ENCODE assay signal across 23 cellular contexts in the genomic region with DNA sequence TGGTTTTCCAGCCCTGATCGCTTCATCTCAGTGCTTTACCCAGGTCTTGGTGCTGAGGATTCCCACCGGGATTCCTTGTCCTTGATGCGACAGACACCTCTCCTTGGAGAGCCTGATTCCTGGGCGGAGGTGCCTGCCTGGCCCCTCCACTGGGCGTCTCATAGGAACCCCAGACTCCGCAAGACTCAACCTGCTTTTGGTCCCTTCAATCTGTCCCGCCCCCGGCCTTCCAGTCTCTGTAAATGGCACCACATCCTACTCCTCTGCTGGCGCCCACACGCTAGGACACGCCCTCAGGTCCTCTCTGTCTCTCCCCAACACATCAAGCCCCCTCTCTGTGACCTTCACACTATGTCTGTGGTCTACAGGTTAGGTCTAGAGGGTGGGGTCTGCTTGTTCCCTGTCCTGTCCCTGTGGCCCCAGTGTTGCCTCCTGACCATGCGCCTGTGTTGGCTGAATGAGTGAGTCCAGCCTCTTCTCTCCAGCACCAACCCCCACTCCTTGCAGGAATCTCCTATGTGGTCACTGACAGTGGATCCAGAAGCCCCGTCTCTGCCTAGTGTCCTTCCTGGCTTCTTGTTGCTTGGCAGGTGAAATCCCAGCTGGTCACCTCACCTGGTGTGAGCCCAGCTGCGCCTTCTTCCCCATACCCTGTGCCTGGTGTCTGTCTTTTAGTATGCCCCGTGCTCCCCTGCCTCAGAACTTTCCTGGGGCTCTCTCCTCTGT.
A peak's percentile ranks its signal among the peaks of the same experiment; 100 is the strongest.
DNase-seq lines count a peak whose midpoint lies in the region; ATAC-seq and TF ChIP-seq lines count a peak whose summit lies in the region.
"Had no signal": no experiment of that assay in that cellular context is flagged by ENCODE, and none has a peak within 500 bp of the region (broad histone marks: within the 10 kb centered on the region; RNA-seq: fewer than 3 reads in every experiment).

No MANE protein-coding gene starts in this region.

- no peak overlapping the region for H3K4me2 ChIP-seq in neural progenitor cell

- no peak overlapping the region for H3K27ac ChIP-seq in neural progenitor cell
- H3K27ac ChIP-seq: C4-2B, GM23248, RWPE1, SK-N-MC had no signal

- H3K27ac Mint-ChIP-seq in activated T-helper 2 cell treated with anti-CD3 and anti-CD28 coated beads, Interferon-gamma antibody, Interleukin-2, Interleukin-4, amounts not matched to agents 10 μg/mL and 5 μg/mL and 100 μg/mL, durations not matched to agents 14 hours and 24 hours and 36 hours = no peak overlapping the region
- H3K27ac Mint-ChIP-seq in neural progenitor cell = no peak overlapping the region

- no peak overlapping the region for H3K4me3 ChIP-seq in neural progenitor cell
- H3K4me3 ChIP-seq: GM23248, SK-N-MC had no signal

- ATAC-seq in HG03139 (IDR thresholded peaks at IDR 0.05; ENCODE audit: unreplicated experiment) = no peak

- no peaks in the 10 kb centered on the region for H3K4me1 ChIP-seq in neural progenitor cell

- H3K79me2 ChIP-seq in neural progenitor cell (ENCODE audit: low read depth) = no peaks in the 10 kb centered on the region

- no peaks in the 10 kb centered on the region for H3K36me3 ChIP-seq in neural progenitor cell

- no peak overlapping the region for H3K9ac ChIP-seq in neural progenitor cell
- H3K9ac ChIP-seq: GM23248 had no signal

- no peaks in the 10 kb centered on the region for H3K9me3 Mint-ChIP-seq in activated T-helper 2 cell treated with anti-CD3 and anti-CD28 coated beads, Interferon-gamma antibody, Interleukin-2, Interleukin-4, amounts not matched to agents 10 μg/mL and 5 μg/mL and 100 μg/mL, durations not matched to agents 14 hours and 24 hours and 36 hours
- no peaks in the 10 kb centered on the region for H3K9me3 Mint-ChIP-seq in neural progenitor cell

- no peak overlapping the region for H3K4me3 Mint-ChIP-seq in activated T-helper 2 cell treated with anti-CD3 and anti-CD28 coated beads, Interferon-gamma antibody, Interleukin-2, Interleukin-4, amounts not matched to agents 10 μg/mL and 5 μg/mL and 100 μg/mL, durations not matched to agents 14 hours and 24 hours and 36 hours (ENCODE audit: low read depth)
- no peak overlapping the region for H3K4me3 Mint-ChIP-seq in neural progenitor cell
- H3K4me3 Mint-ChIP-seq: CD8-positive, alpha-beta memory T cell had no signal

- no peaks in the 10 kb centered on the region for H3F3A ChIP-seq in neural progenitor cell (ENCODE audit: low read depth)

- DNase-seq in activated effector memory CD4-positive, alpha-beta T cell treated with anti-CD3 and anti-CD28 coated beads, Interleukin-2, amount 50 U/mL, for 16 hours = peak; percentile 41
- DNase-seq in activated effector memory CD4-positive, alpha-beta T cell treated with Interleukin-2 at 50 U/mL for 16 hours = no peak
- peak; percentile 6 for DNase-seq in activated T-helper 2 cell treated with anti-CD3 and anti-CD28 coated beads, Interferon-gamma antibody, Interleukin-2, Interleukin-4, amounts not matched to agents 10 μg/mL and 5 μg/mL and 100 μg/mL, durations not matched to agents 14 hours and 24 hours and 36 hours (ENCODE audit: low spot score)
- DNase-seq in islet precursor cell (peak; percentile 40), NCI-H526 (lab: John Stamatoyannopoulos, UW) (no peak), neural progenitor cell (ENCODE audit: low spot score) (no peak)
- DNase-seq: 8988T; Calu3; CD8-positive, alpha-beta memory T cell; DMS153; GM23248; HCEC 1CT; IMR-90; NCI-H1694 treated with DMSO at 0.1 percent for 48 hours; NCI-H2081 treated with DMSO at 0.1 percent for 48 hours; NCI-H2171 treated with DMSO at 0.1 percent for 48 hours; NCI-H446; NCI-H526 treated with DMSO at 0.1 percent for 48 hours; SHP77 treated with DMSO at 0.1 percent for 48 hours had no signal

- no peaks in the 10 kb centered on the region for H3K9me3 ChIP-seq in neural progenitor cell (ENCODE audit: low read depth)

- H2AFZ ChIP-seq in neural progenitor cell (replicated peaks) = no peak overlapping the region
- H2AFZ ChIP-seq: GM23248 had no signal

- H4K20me1 ChIP-seq in neural progenitor cell (ENCODE audit: low read depth) = no peaks in the 10 kb centered on the region

- TF ChIP-seq CTCF in neural progenitor cell (IDR thresholded peaks at IDR 0.05) = no peak

- intact Hi-C loops in activated T-helper 2 cell treated with anti-CD3 and anti-CD28 coated beads, Interferon-gamma antibody, Interleukin-2, Interleukin-4, amounts not matched to agents 10 μg/mL and 5 μg/mL and 100 μg/mL, durations not matched to agents 14 hours and 24 hours and 36 hours (cut with micrococcal nuclease) = no loop called here

- H3K36me3 Mint-ChIP-seq in activated T-helper 2 cell treated with anti-CD3 and anti-CD28 coated beads, Interferon-gamma antibody, Interleukin-2, Interleukin-4, amounts not matched to agents 10 μg/mL and 5 μg/mL and 100 μg/mL, durations not matched to agents 14 hours and 24 hours and 36 hours (ENCODE audit: low read depth) = no peaks in the 10 kb centered on the region
- H3K36me3 Mint-ChIP-seq in neural progenitor cell = no peaks in the 10 kb centered on the region
- H3K36me3 Mint-ChIP-seq: CD8-positive, alpha-beta memory T cell had no signal

- H3K27me3 ChIP-seq in neural progenitor cell = no peaks in the 10 kb centered on the region

- H3K4me1 Mint-ChIP-seq in activated T-helper 2 cell treated with anti-CD3 and anti-CD28 coated beads, Interferon-gamma antibody, Interleukin-2, Interleukin-4, amounts not matched to agents 10 μg/mL and 5 μg/mL and 100 μg/mL, durations not matched to agents 14 hours and 24 hours and 36 hours (ENCODE audit: low read depth) = no peaks in the 10 kb centered on the region
- peaks cover 6% of the 10 kb centered on the region for H3K4me1 Mint-ChIP-seq in neural progenitor cell

- no peaks in the 10 kb centered on the region for H3K27me3 Mint-ChIP-seq in activated T-helper 2 cell treated with anti-CD3 and anti-CD28 coated beads, Interferon-gamma antibody, Interleukin-2, Interleukin-4, amounts not matched to agents 10 μg/mL and 5 μg/mL and 100 μg/mL, durations not matched to agents 14 hours and 24 hours and 36 hours (ENCODE audit: low read depth)
- peaks cover 16% of the 10 kb centered on the region for H3K27me3 Mint-ChIP-seq in neural progenitor cell (ENCODE audit: insufficient read depth, low read depth)

Comparison
In these comparisons a context has a peak if more than half of its experiments do, and no peak if none do; other contexts are left out.
1. DNase-seq: peak in activated effector memory CD4-positive, alpha-beta T cell treated with anti-CD3 and anti-CD28 coated beads, Interleukin-2, amount 50 U/mL, for 16 hours (single experiment), activated T-helper 2 cell treated with anti-CD3 and anti-CD28 coated beads, Interferon-gamma antibody, Interleukin-2, Interleukin-4, amounts not matched to agents 10 μg/mL and 5 μg/mL and 100 μg/mL, durations not matched to agents 14 hours and 24 hours and 36 hours (single experiment) and islet precursor cell (single experiment); none in activated effector memory CD4-positive, alpha-beta T cell treated with Interleukin-2 at 50 U/mL for 16 hours (single experiment), NCI-H526 (0 of 2) and neural progenitor cell (single experiment).